Comparison of ENCODE assay signal across 15 cellular contexts in the genomic region with DNA sequence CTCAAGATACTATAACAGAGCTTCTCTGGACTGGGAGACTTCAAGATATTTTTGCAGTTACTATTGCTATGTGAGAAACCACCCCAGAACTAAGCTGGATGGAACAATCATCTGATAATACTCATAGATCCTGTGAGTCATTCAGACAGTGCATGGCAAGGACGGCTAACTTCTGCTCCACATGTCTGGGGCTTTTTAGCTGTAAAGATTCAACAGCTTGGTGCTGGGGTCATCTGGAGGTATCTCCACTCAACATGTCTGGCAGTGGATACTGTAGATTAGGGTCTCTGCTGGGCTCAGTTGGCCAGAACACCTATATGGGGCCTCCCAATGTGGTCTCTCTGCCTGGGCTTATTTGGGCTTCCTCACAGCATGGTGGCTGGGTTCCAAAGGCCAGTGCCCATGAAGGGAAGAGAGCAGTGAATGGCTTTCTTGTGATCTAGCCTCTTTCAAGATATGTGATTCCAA.
DNase-seq lines count a peak whose midpoint lies in the region; ATAC-seq and TF ChIP-seq lines count a peak whose summit lies in the region.
"Had no signal": no experiment of that assay in that cellular context is flagged by ENCODE, and none has a peak within 500 bp of the region (broad histone marks: within the 10 kb centered on the region; RNA-seq: fewer than 3 reads in every experiment).

No MANE protein-coding gene starts in this region.

- peak overlapping the region; percentile 86 for H4K5ac ChIP-seq in IMR-90 (ENCODE audit: low read depth, low read length)

- 0 out of 2 replicates have a peak overlapping the region, but pooled peaks have one; percentile 8 for H3K4me2 ChIP-seq in IMR-90 (ENCODE audit: low read depth, low read length)

- H3K23ac ChIP-seq in IMR-90 (ENCODE audit: low read depth, low read length): peak overlapping the region; percentile 34; the same call in 1 of the 2 replicates

- H2AK9ac ChIP-seq in IMR-90 (replicated peaks; ENCODE audit: low read depth, low read length, poor library complexity): peak overlapping the region; percentile 91

- peak; percentile 94 for ATAC-seq in IMR-90 (ENCODE audit: low read depth)
- ATAC-seq in left lobe of liver: no peak

- no peak overlapping the region for H3K56ac ChIP-seq in IMR-90 (ENCODE audit: extremely low read depth, insufficient read depth, low read length)

- 0 out of 2 replicates have a peak, but pooled peaks cover 2% of the 10 kb centered on the region for H3K9me3 ChIP-seq in IMR-90 (ENCODE audit: control insufficient read depth, insufficient read depth, low read length)
- H3K9me3 ChIP-seq: esophagus muscularis mucosa, SJCRH30 had no signal

- intact Hi-C loops in IMR-90 (cut with micrococcal nuclease): no loop called here

- H3K4ac ChIP-seq in IMR-90 (ENCODE audit: low read depth, low read length): peak overlapping the region; percentile 86

- H4K91ac ChIP-seq in IMR-90 (ENCODE audit: insufficient read depth, low read depth, low read length): peak overlapping the region; percentile 83

- H3K9me1 ChIP-seq in IMR-90 (ENCODE audit: insufficient read depth, low read length): 0 out of 2 replicates have a peak, but pooled peaks cover 5% of the 10 kb centered on the region

- BruUV-seq in IMR-90 (replicated peaks; lab: Mats Ljungman, UMichigan): no TSS peak

- H3K18ac ChIP-seq in IMR-90 (ENCODE audit: low read depth, low read length): peak overlapping the region; percentile 83

- H4K20me1 ChIP-seq in IMR-90 (ENCODE audit: insufficient read depth, low read length): no peaks in the 10 kb centered on the region

- CTCF ChIA-PET in IMR-90 (lab: Yijun Ruan, JAX): interaction anchor here (0.6 to 1.4 kb wide), 3 partner anchors 14 to 831 kb away, joined by 3 to 4 read pairs (median 4); partner anchors contain the start of gene SLC7A14

- in situ Hi-C loops in IMR-90 (cut with MboI; ENCODE audit: low sequenced_read_pairs) (no loop called here), brain microvascular endothelial cell (cut with HindIII; ENCODE audit: low pct_ligation_motif_present, low sequenced_read_pairs) (no loop called here)

- H3K4me1 ChIP-seq in IMR-90 (ENCODE audit: control insufficient read depth, insufficient read depth, low read length): peaks cover 11% of the 10 kb centered on the region
- H3K4me1 ChIP-seq: esophagus muscularis mucosa had no signal

- TF ChIP-seq CTCF in AG09319 (IDR thresholded peaks at IDR 0.05; ENCODE audit: low read depth, low read length) (no peak), IMR-90 (conservative IDR thresholded peaks at IDR 0.05; ENCODE audit: low read depth, low read length) (no peak), brain microvascular endothelial cell (IDR thresholded peaks at IDR 0.05; ENCODE audit: low read depth, low read length, missing control alignments) (no peak), coronary artery (IDR thresholded peaks at IDR 0.05) (no peak)

- H3K14ac ChIP-seq in IMR-90 (replicated peaks; ENCODE audit: low read depth, low read length): peak overlapping the region; percentile 92

- H3K36me3 ChIP-seq in IMR-90 (ENCODE audit: control insufficient read depth, insufficient read depth, low read length) (no peaks in the 10 kb centered on the region), brain microvascular endothelial cell (replicated peaks) (no peaks in the 10 kb centered on the region)
- H3K36me3 ChIP-seq: esophagus muscularis mucosa, SJCRH30 had no signal

- peak overlapping the region; percentile 87 for H2BK5ac ChIP-seq in IMR-90 (ENCODE audit: low read depth, low read length, poor library complexity, severe bottlenecking)

- DNase-seq in AG09319 (ENCODE audit: extremely low read depth, low read depth): peak; percentile 60
- peak; percentile 95 for DNase-seq in IMR-90
- DNase-seq in brain microvascular endothelial cell: peak; percentile 93
- peak; percentile 50 for DNase-seq in kidney tubule cell (ENCODE audit: low spot score)
- no peak for DNase-seq in activated T-cell treated with anti-CD3 and anti-CD28 coated beads, Interleukin-2, amount 50 U/mL, for 1 hour
- DNase-seq in left lobe of liver (ENCODE audit: low spot score): no peak
- no peak for DNase-seq in coronary artery (ENCODE audit: low spot score)
- DNase-seq in HuH-7.5 (ENCODE audit: low spot score): no peak
- DNase-seq: activated B cell treated with CpG ODN at 0.5 μM for 24 hours, C1 segment of cervical spinal cord, kidney glomerular epithelial cell, NCI-H1105 treated with DMSO at 0.1 percent for 48 hours, NCI-H526 had no signal

- H2BK20ac ChIP-seq in IMR-90 (ENCODE audit: low read depth, low read length): peak overlapping the region; percentile 91

- no peak overlapping the region for H3K9ac ChIP-seq in IMR-90 (ENCODE audit: low read depth, low read length)

- TF ChIP-seq POLR2A in IMR-90 (IDR thresholded peaks at IDR 0.05; ENCODE audit: low read depth, low read length): no peak

- H4K8ac ChIP-seq in IMR-90 (ENCODE audit: low read depth in 2 of 2, low read length in 2 of 2): peak overlapping the region in 1 of 2 experiments; percentile 85; a peak in 2 of 4 replicates

- dilution Hi-C loops in IMR-90 (cut with HindIII; ENCODE audit: low sequenced_read_pairs, unreplicated experiment): no loop called here

- H3K4me3 ChIP-seq in IMR-90 (ENCODE audit: insufficient read depth, low read depth, low read length): no peak overlapping the region
- no peak overlapping the region for H3K4me3 ChIP-seq in brain microvascular endothelial cell (ENCODE audit: low read depth, low read length)
- no peak overlapping the region for H3K4me3 ChIP-seq in coronary artery
- H3K4me3 ChIP-seq: esophagus muscularis mucosa, SJCRH30 had no signal

- no CpG with 5 or more reads among the region's 1 CpG for WGBS in IMR-90 (ENCODE audit: extremely low coverage in 2 of 2, insufficient read length in 1 of 2), 2 experiments

- peak overlapping the region; percentile 93 for H2BK120ac ChIP-seq in IMR-90 (ENCODE audit: low read depth, low read length)

- H3K27me3 ChIP-seq in IMR-90 (ENCODE audit: control insufficient read depth, insufficient read depth, low read length) (no peaks in the 10 kb centered on the region), brain microvascular endothelial cell (replicated peaks) (no peaks in the 10 kb centered on the region)
- H3K27me3 ChIP-seq: esophagus muscularis mucosa, SJCRH30 had no signal

- H2AK5ac ChIP-seq in IMR-90 (ENCODE audit: low read depth, low read length): peak overlapping the region; percentile 87

- POLR2A ChIA-PET in IMR-90 (lab: Charles Lee; ENCODE audit: unreplicated experiment): interaction anchor here (1.0 kb wide), 1 partner anchor 22 kb away, joined by 4 read pairs; no protein-coding TSS in a partner anchor

- H2AFZ ChIP-seq in IMR-90 (replicated peaks; ENCODE audit: low read length, poor library complexity): peak overlapping the region; percentile 86

- TF ChIP-seq RAD21 in IMR-90 (IDR thresholded peaks at IDR 0.05; ENCODE audit: low read length): 0 out of 2 replicates have a peak, but pooled peaks have one; percentile 5

- peak overlapping the region; percentile 84; the same call in 1 of the 3 replicates for H2BK15ac ChIP-seq in IMR-90 (ENCODE audit: low read depth, low read length)

- H3K27ac ChIP-seq in IMR-90 (ENCODE audit: insufficient read depth, low read length) (peak overlapping the region; percentile 64), brain microvascular endothelial cell (peak overlapping the region; percentile 80), coronary artery (no peak overlapping the region)
- H3K27ac ChIP-seq: esophagus muscularis mucosa had no signal

- no peaks in the 10 kb centered on the region for H3K79me1 ChIP-seq in IMR-90 (ENCODE audit: low read depth in 1 of 2, low read length in 2 of 2)

TF ChIP-seq in IMR-90, 13 proteins besides CTCF, POLR2A, EP300 and RAD21:
- TF ChIP-seq USF2 (IDR thresholded peaks at IDR 0.05; ENCODE audit: low read depth, low read length) (no peak), MXI1 (IDR thresholded peaks at IDR 0.05; ENCODE audit: borderline replicate concordance, low read depth, low read length) (peak; percentile 29; the same call in 1 of the 2 replicates), FOS (IDR thresholded peaks at IDR 0.05; ENCODE audit: low read depth, low read length) (peak; percentile 85), SMC3 (IDR thresholded peaks at IDR 0.05; ENCODE audit: low read depth, low read length) (0 out of 2 replicates have a peak, but pooled peaks have one; percentile 6), CHD1 (IDR thresholded peaks at IDR 0.05; ENCODE audit: low read depth, low read length) (no peak), CEBPB (IDR thresholded peaks at IDR 0.05; ENCODE audit: low read depth, low read length) (no peak), RFX5 (IDR thresholded peaks at IDR 0.05; ENCODE audit: low read depth, low read length) (no peak)

Comparison
In these comparisons a context has a peak if more than half of its experiments do, and no peak if none do; other contexts are left out.
1. DNase-seq: peak in AG09319 (single experiment), IMR-90 (single experiment), brain microvascular endothelial cell (single experiment) and kidney tubule cell (single experiment); none in activated T-cell treated with anti-CD3 and anti-CD28 coated beads, Interleukin-2, amount 50 U/mL, for 1 hour (single experiment), left lobe of liver (single experiment), coronary artery (single experiment) and HuH-7.5 (single experiment).
2. H3K27ac ChIP-seq: peak in IMR-90 (single experiment) and brain microvascular endothelial cell (single experiment); none in coronary artery (0 of 2).